8 cellular contexts compared by ENCODE assay signal in the genomic region with DNA sequence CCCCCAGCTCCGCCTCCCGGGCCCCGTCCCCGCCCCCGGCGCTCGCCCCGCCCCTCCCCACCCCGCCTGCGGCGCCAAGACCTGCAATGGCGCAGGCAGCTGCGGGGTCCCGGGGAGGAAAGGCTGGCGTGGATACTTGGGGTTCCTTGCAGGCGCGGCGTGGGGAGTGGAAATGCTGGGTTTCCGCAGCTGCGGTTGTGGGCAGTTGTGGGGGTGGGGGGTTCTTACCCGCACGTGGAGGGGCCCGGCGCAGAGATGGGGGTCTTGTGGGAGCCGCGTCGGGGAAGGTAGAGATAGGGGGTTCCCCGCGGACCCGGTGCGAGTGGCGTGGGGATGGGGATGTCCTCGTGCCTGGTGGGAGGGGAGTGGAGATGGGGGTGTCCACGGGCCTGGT. TPM values are rescaled to one million over a fixed set of nuclear protein-coding genes. Genes with fewer than 3 reads are reported as not detected.
DNase-seq lines count a peak whose midpoint lies in the region; ATAC-seq lines count a peak whose summit lies in the region.

No MANE protein-coding gene starts in this region.

- H3K9me3 Mint-ChIP-seq in activated naive CD4-positive, alpha-beta T cell treated with anti-CD3 and anti-CD28 coated beads for 36 hours = peaks cover 11% of the 10 kb centered on the region
- H3K9me3 Mint-ChIP-seq in activated naive CD8-positive, alpha-beta T cell treated with anti-CD3 and anti-CD28 coated beads for 36 hours = peaks cover 18% of the 10 kb centered on the region

- H3K9ac ChIP-seq in iPS-20b (ENCODE audit: low read depth, low read length) (no peak overlapping the region), subcutaneous abdominal adipose tissue (ENCODE audit: low read length in 5 of 5) (peak overlapping the region in 1 of 5 donors; percentile 43)

- CTCF ChIA-PET in activated naive CD4-positive, alpha-beta T cell treated with anti-CD3 and anti-CD28 coated beads for 36 hours (lab: Charles Lee) = no interaction called here

- H3K4me1 Mint-ChIP-seq in activated naive CD4-positive, alpha-beta T cell treated with anti-CD3 and anti-CD28 coated beads for 36 hours (ENCODE audit: low read depth) = peaks cover 19% of the 10 kb centered on the region
- H3K4me1 Mint-ChIP-seq in activated naive CD8-positive, alpha-beta T cell treated with anti-CD3 and anti-CD28 coated beads for 36 hours = peaks cover 11% of the 10 kb centered on the region

- H3K4me3 ChIP-seq in iPS-20b (ENCODE audit: low read length) = peak overlapping the region; percentile 60; the same call in 1 of the 2 replicates
- H3K4me3 ChIP-seq in subcutaneous abdominal adipose tissue (ENCODE audit: low read depth in 1 of 5, low read length in 5 of 5) = peak overlapping the region; percentile 22 to 76 (median 65)

- no peaks in the 10 kb centered on the region for H3K27me3 ChIP-seq in iPS-20b (ENCODE audit: insufficient read depth, low read length)
- no peaks in the 10 kb centered on the region for H3K27me3 ChIP-seq in subcutaneous abdominal adipose tissue (ENCODE audit: control insufficient read depth in 5 of 5, insufficient read depth in 4 of 5, low read length in 5 of 5)

- H3K4me3 Mint-ChIP-seq in activated naive CD4-positive, alpha-beta T cell treated with anti-CD3 and anti-CD28 coated beads for 36 hours = peak overlapping the region; percentile 89
- peak overlapping the region; percentile 81 for H3K4me3 Mint-ChIP-seq in activated naive CD8-positive, alpha-beta T cell treated with anti-CD3 and anti-CD28 coated beads for 36 hours

- H3K9me3 ChIP-seq in iPS-20b (ENCODE audit: insufficient read depth, low read depth, low read length) (peaks cover 10% of the 10 kb centered on the region), subcutaneous abdominal adipose tissue (ENCODE audit: control insufficient read depth in 5 of 5, low read length in 5 of 5) (peaks cover 0 to 3% (median 0%) of the 10 kb centered on the region in 5 donors)

- H3K27ac ChIP-seq in iPS-20b (ENCODE audit: low read length) (no peak overlapping the region), subcutaneous abdominal adipose tissue (ENCODE audit: low read depth, low read length) (peak overlapping the region; percentile 69)

- H3K36me3 Mint-ChIP-seq in activated naive CD4-positive, alpha-beta T cell treated with anti-CD3 and anti-CD28 coated beads for 36 hours (ENCODE audit: low read depth) = peaks cover 17% of the 10 kb centered on the region
- H3K36me3 Mint-ChIP-seq in activated naive CD8-positive, alpha-beta T cell treated with anti-CD3 and anti-CD28 coated beads for 36 hours = peaks cover 18% of the 10 kb centered on the region

- H3K27ac Mint-ChIP-seq in activated naive CD4-positive, alpha-beta T cell treated with anti-CD3 and anti-CD28 coated beads for 36 hours = peak overlapping the region; percentile 90
- H3K27ac Mint-ChIP-seq in activated naive CD8-positive, alpha-beta T cell treated with anti-CD3 and anti-CD28 coated beads for 36 hours = peak overlapping the region; percentile 92

- DNase-seq in activated naive CD4-positive, alpha-beta T cell treated with anti-CD3 and anti-CD28 coated beads for 36 hours = no peak
- DNase-seq in activated naive CD4-positive, alpha-beta T cell treated with anti-CD3 and anti-CD28 coated beads, Interleukin-2, amount 50 U/mL, for 16 hours = no peak
- no peak for DNase-seq in activated naive CD8-positive, alpha-beta T cell treated with anti-CD3 and anti-CD28 coated beads for 36 hours
- DNase-seq in DMS53 treated with DMSO at 0.1 percent for 48 hours (lab: John Stamatoyannopoulos, UW; ENCODE audit: unreplicated experiment) = no peak
- DNase-seq in SHP77 treated with DMSO at 0.1 percent for 48 hours (lab: John Stamatoyannopoulos, UW) = no peak

- peaks cover 14% of the 10 kb centered on the region for H3K36me3 ChIP-seq in iPS-20b (ENCODE audit: insufficient read depth, low read depth, low read length)
- peaks cover 0 to under 1% (median 0%) of the 10 kb centered on the region in 5 donors for H3K36me3 ChIP-seq in subcutaneous abdominal adipose tissue (ENCODE audit: control insufficient read depth in 5 of 5, insufficient read depth in 5 of 5, low read length in 5 of 5)

- no peaks in the 10 kb centered on the region for H3K27me3 Mint-ChIP-seq in activated naive CD4-positive, alpha-beta T cell treated with anti-CD3 and anti-CD28 coated beads for 36 hours (ENCODE audit: low read depth)
- no peaks in the 10 kb centered on the region for H3K27me3 Mint-ChIP-seq in activated naive CD8-positive, alpha-beta T cell treated with anti-CD3 and anti-CD28 coated beads for 36 hours

- H3K4me1 ChIP-seq in iPS-20b (ENCODE audit: insufficient read depth, low read length) = no peaks in the 10 kb centered on the region
- peaks cover 0 to 24% (median 19%) of the 10 kb centered on the region in 5 donors for H3K4me1 ChIP-seq in subcutaneous abdominal adipose tissue (ENCODE audit: control insufficient read depth in 5 of 5, insufficient read depth in 5 of 5, low read length in 5 of 5)

- intact Hi-C loops in activated naive CD4-positive, alpha-beta T cell treated with anti-CD3 and anti-CD28 coated beads for 36 hours (cut with micrococcal nuclease) = loop anchor here (1.0 to 5.0 kb wide), 12 partner anchors 9 to 1257 kb away; partner anchors contain the start of genes AKAP17A, GTPBP6 and SLC25A6

- ATAC-seq in HG03442 (IDR thresholded peaks at IDR 0.05; ENCODE audit: unreplicated experiment) = peak; percentile 1

RNA-seq across cellular contexts. Expression of gene ASMTL, which starts 0.7 kb away (rescaled TPM):
- 10 to 100 TPM; 45.1 to 47.2 TPM for total RNA-seq in activated naive CD4-positive, alpha-beta T cell treated with anti-CD3 and anti-CD28 coated beads for 36 hours
- 10 to 100 TPM; 29.4 to 30.5 TPM for total RNA-seq in activated naive CD8-positive, alpha-beta T cell treated with anti-CD3 and anti-CD28 coated beads for 36 hours
